ENCODE assay signal across 14 cellular contexts in the genomic region with DNA sequence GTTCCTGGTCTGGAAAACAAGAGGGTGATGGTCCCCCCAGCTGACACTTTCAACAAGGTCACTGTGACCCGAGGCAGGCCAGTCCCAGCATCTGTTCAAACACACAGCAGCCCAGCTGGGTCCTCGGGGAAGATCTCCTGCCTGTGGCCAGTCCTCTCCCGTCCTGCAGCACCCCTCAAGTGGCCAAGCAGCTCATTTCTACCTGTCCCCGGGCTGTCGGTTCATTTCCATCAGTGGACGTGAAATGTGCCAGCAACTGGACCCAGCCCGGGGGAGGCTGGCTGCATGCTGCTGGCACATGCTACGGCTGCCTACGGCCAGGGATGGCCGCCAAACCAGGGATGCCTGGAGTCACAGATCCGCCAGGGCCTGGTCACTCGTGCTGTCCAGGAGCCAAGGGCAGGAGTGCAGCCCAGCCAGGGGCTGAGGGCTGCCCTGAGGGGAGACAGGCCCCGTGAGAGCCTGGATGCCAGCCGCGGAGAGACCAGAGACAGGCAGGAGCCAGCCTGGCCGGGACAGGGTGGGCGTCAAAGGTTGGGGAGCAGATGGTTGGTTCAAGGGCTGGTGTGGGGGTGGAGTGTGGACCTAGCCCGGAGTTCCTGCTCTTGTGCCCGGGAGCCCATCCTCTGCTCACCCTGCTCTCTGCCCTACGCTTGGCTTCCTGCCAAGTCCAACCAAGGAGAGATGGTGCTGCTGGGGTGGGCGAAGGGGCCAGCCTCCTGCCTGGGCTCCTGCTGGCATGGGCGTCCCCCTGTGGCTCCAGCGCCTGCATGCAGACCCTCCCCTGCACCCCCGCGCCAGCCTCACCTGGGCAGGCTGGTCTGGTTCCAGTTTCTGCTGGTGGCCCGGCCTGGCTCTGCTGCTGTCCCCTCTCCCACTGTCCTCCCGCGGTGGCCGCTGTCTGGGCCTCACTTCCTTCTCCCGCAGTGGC.
DNase-seq lines count a peak whose midpoint lies in the region; ATAC-seq, FAIRE-seq and TF ChIP-seq lines count a peak whose summit lies in the region.
"Had no signal": no experiment of that assay in that cellular context is flagged by ENCODE, and none has a peak within 500 bp of the region (broad histone marks: within the 10 kb centered on the region; RNA-seq: fewer than 3 reads in every experiment).

No MANE protein-coding gene starts in this region.

- H3K27ac ChIP-seq in kidney (ENCODE audit: low read depth in 2 of 2, low read length in 2 of 2) (no peak overlapping the region), testis (no peak overlapping the region)
- H3K27ac ChIP-seq: 22Rv1, brain microvascular endothelial cell had no signal

- no peak for TF ChIP-seq POLR2A in testis (IDR thresholded peaks at IDR 0.05)

- no peak overlapping the region for H3K9ac ChIP-seq in kidney (ENCODE audit: low read length in 2 of 2)

- H3K27me3 ChIP-seq in testis: no peaks in the 10 kb centered on the region
- H3K27me3 ChIP-seq: brain microvascular endothelial cell had no signal

- peaks cover 16% of the 10 kb centered on the region for H3K4me1 Mint-ChIP-seq in activated B cell treated with CpG ODN at 0.5 μM for 24 hours

- H3K27me3 Mint-ChIP-seq in activated B cell treated with CpG ODN at 0.5 μM for 24 hours: peaks cover 3% of the 10 kb centered on the region
- H3K27me3 Mint-ChIP-seq: activated naive CD4-positive, alpha-beta T cell treated with anti-CD3 and anti-CD28 coated beads, Interleukin-2, amount 50 U/mL, for 24 hours had no signal

- POLR2A ChIA-PET in activated B cell treated with CpG ODN at 0.5 μM for 24 hours (lab: Charles Lee): no interaction called here

- CTCF ChIA-PET in activated B cell treated with CpG ODN at 0.5 μM for 24 hours (lab: Charles Lee): no interaction called here

- TF ChIP-seq CTCF in activated B cell treated with CpG ODN at 0.5 μM for 24 hours (IDR thresholded peaks at IDR 0.05): no peak
- no peak for TF ChIP-seq CTCF in kidney (IDR thresholded peaks at IDR 0.05; ENCODE audit: borderline replicate concordance, extremely low read depth, insufficient read depth)
- no peak for TF ChIP-seq CTCF in testis (IDR thresholded peaks at IDR 0.05)

- no peak for ATAC-seq in activated B cell treated with CpG ODN at 0.5 μM for 24 hours (ENCODE audit: low read depth)

- no peak for FAIRE-seq in kidney (lab: Jason Lieb, UNC)

- no peak overlapping the region for H3K4me3 ChIP-seq in kidney (ENCODE audit: low read length in 2 of 2)
- no peak overlapping the region for H3K4me3 ChIP-seq in testis

- WGBS in testis, 2 donors: 66 to 73% methylated on average over 14 to 27 of the region's 30 CpGs

- no peaks in the 10 kb centered on the region for H3K9me3 ChIP-seq in kidney (ENCODE audit: control insufficient read depth in 1 of 2, low read length in 2 of 2)
- no peaks in the 10 kb centered on the region for H3K9me3 ChIP-seq in testis

- intact Hi-C loops in activated B cell treated with CpG ODN at 0.5 μM for 24 hours (cut with micrococcal nuclease) (no loop called here), kidney (cut with DNase I) (no loop called here), testis (cut with DNase I; ENCODE audit: low total_unique reads) (no loop called here)

- H3K4me3 Mint-ChIP-seq in activated B cell treated with CpG ODN at 0.5 μM for 24 hours: no peak overlapping the region
- H3K4me3 Mint-ChIP-seq: activated naive CD4-positive, alpha-beta T cell treated with anti-CD3 and anti-CD28 coated beads, Interleukin-2, amount 50 U/mL, for 24 hours had no signal

- H3K4me1 ChIP-seq in kidney (ENCODE audit: control insufficient read depth in 1 of 2, insufficient read depth in 1 of 2, low read depth in 1 of 2, low read length in 2 of 2) (no peaks in the 10 kb centered on the region), testis (peaks cover 7% of the 10 kb centered on the region)

- H3K36me3 Mint-ChIP-seq in activated B cell treated with CpG ODN at 0.5 μM for 24 hours (ENCODE audit: low read depth): no peaks in the 10 kb centered on the region
- H3K36me3 Mint-ChIP-seq: activated naive CD4-positive, alpha-beta T cell treated with anti-CD3 and anti-CD28 coated beads, Interleukin-2, amount 50 U/mL, for 24 hours had no signal

- H3K36me3 ChIP-seq in kidney (ENCODE audit: control insufficient read depth in 1 of 2, insufficient read depth in 2 of 2, low read length in 2 of 2) (no peaks in the 10 kb centered on the region), testis (ENCODE audit: low read depth, missing control alignments) (no peaks in the 10 kb centered on the region)
- H3K36me3 ChIP-seq: brain microvascular endothelial cell had no signal

- H3K27ac Mint-ChIP-seq in activated B cell treated with CpG ODN at 0.5 μM for 24 hours: no peak overlapping the region
- H3K27ac Mint-ChIP-seq: activated naive CD4-positive, alpha-beta T cell treated with anti-CD3 and anti-CD28 coated beads, Interleukin-2, amount 50 U/mL, for 24 hours had no signal

- no peaks in the 10 kb centered on the region for H3K9me3 Mint-ChIP-seq in activated B cell treated with CpG ODN at 0.5 μM for 24 hours
- H3K9me3 Mint-ChIP-seq: activated naive CD4-positive, alpha-beta T cell treated with anti-CD3 and anti-CD28 coated beads, Interleukin-2, amount 50 U/mL, for 24 hours had no signal

- DNase-seq in DMS 273 (lab: John Stamatoyannopoulos, UW; ENCODE audit: unreplicated experiment) (peak; percentile 27), DMS 273 treated with DMSO at 0.1 percent for 48 hours (lab: John Stamatoyannopoulos, UW) (no peak), activated B cell treated with CpG ODN at 0.5 μM for 24 hours (peak; percentile 13), kidney (peak; percentile 66), testis (peak; percentile 41), dermis blood vessel endothelial cell (no peak), HUDEP-2 (lab: John Stamatoyannopoulos, UW; ENCODE audit: unreplicated experiment in 76 of 76) (no peak), AML-193 (lab: John Stamatoyannopoulos, UW) (no peak)
- DNase-seq: brain microvascular endothelial cell, DMS79, NCI-H1048, NCI-H446 had no signal

Comparison
In these comparisons a context has a peak if more than half of its experiments do, and no peak if none do; other contexts are left out.
1. DNase-seq: peak in DMS 273 (single experiment), activated B cell treated with CpG ODN at 0.5 μM for 24 hours (single experiment), kidney (single experiment) and testis (single experiment); none in DMS 273 treated with DMSO at 0.1 percent for 48 hours (single experiment), dermis blood vessel endothelial cell (single experiment), HUDEP-2 (0 of 76) and AML-193 (0 of 2).